In genomic region chr17:16980061-16980460, GRCh38 we compare ENCODE assay signal across 18 cellular contexts. TPM values are rescaled to one million over a fixed set of nuclear protein-coding genes. Genes with fewer than 3 reads are reported as not detected.
"Had no signal": no experiment of that assay in that cellular context is flagged by ENCODE, and none has a peak within 500 bp of the region (broad histone marks: within the 10 kb centered on the region; RNA-seq: fewer than 3 reads in every experiment).

No MANE protein-coding gene starts in this region.

- H3K9me3 ChIP-seq: lower lobe of right lung, ovary, right lobe of liver, vagina had no signal

- H3K4me1 ChIP-seq: lower lobe of right lung, right lobe of liver, vagina had no signal

- H3K4me3 ChIP-seq: cardiac muscle cell, dorsolateral prefrontal cortex, lower lobe of right lung, ovary, right lobe of liver, vagina had no signal

- H3K36me3 Mint-ChIP-seq: activated naive CD4-positive, alpha-beta T cell treated with anti-CD3 and anti-CD28 coated beads, Interleukin-2, amount 50 U/mL, for 72 hours had no signal

- DNase-seq: activated CD4-positive, alpha-beta memory T cell treated with anti-CD3 and anti-CD28 coated beads, Interleukin-2, amount 10 ng/mL, durations not matched to agents 7 days and 5 days; activated CD4-positive, alpha-beta T cell treated with anti-CD3 and anti-CD28 coated beads for 36 hours; activated gamma-delta T cell; activated T-cell treated with anti-CD3 and anti-CD28 coated beads, Interleukin-2, amount 50 U/mL, for 48 hours; dorsolateral prefrontal cortex; erythroblast; left cardiac atrium; lower lobe of right lung; midbrain; ovary; right lobe of liver; WERI-Rb-1 had no signal

- H3K36me3 ChIP-seq: cardiac muscle cell, lower lobe of right lung, ovary, right lobe of liver, vagina, WERI-Rb-1 had no signal

- H3K9me3 Mint-ChIP-seq: activated naive CD4-positive, alpha-beta T cell treated with anti-CD3 and anti-CD28 coated beads, Interleukin-2, amount 50 U/mL, for 72 hours; neural crest cell had no signal

- H3K4me3 Mint-ChIP-seq: activated CD4-positive, alpha-beta memory T cell treated with anti-CD3 and anti-CD28 coated beads, Interleukin-2, amount 10 ng/mL, durations not matched to agents 7 days and 5 days; activated CD4-positive, alpha-beta T cell treated with anti-CD3 and anti-CD28 coated beads for 36 hours; neural crest cell had no signal

- ATAC-seq: activated CD4-positive, alpha-beta T cell treated with anti-CD3 and anti-CD28 coated beads for 36 hours; activated naive CD4-positive, alpha-beta T cell treated with anti-CD3 and anti-CD28 coated beads, Interleukin-2, amount 50 U/mL, for 72 hours; left cardiac atrium; lower lobe of right lung had no signal

- H3K27me3 ChIP-seq: cardiac muscle cell, dorsolateral prefrontal cortex, ovary, right lobe of liver, vagina had no signal

- H3K27me3 Mint-ChIP-seq: activated CD4-positive, alpha-beta T cell treated with anti-CD3 and anti-CD28 coated beads for 36 hours had no signal

- H3K27ac ChIP-seq: cardiac muscle cell, dorsolateral prefrontal cortex, lower lobe of right lung, ovary, right lobe of liver, vagina, WERI-Rb-1 had no signal

- H3K4me1 Mint-ChIP-seq: neural crest cell had no signal

- H3K27ac Mint-ChIP-seq: activated CD4-positive, alpha-beta memory T cell treated with anti-CD3 and anti-CD28 coated beads, Interleukin-2, amount 10 ng/mL, durations not matched to agents 7 days and 5 days; activated CD4-positive, alpha-beta T cell treated with anti-CD3 and anti-CD28 coated beads for 36 hours; activated naive CD4-positive, alpha-beta T cell treated with anti-CD3 and anti-CD28 coated beads, Interleukin-2, amount 50 U/mL, for 72 hours had no signal

RNA-seq across cellular contexts. Expression of gene TNFRSF13B, which starts 8.1 kb away (rescaled TPM):
- total RNA-seq: activated CD4-positive, alpha-beta memory T cell treated with anti-CD3 and anti-CD28 coated beads, Interleukin-2, amount 10 ng/mL, durations not matched to agents 7 days and 5 days; activated CD4-positive, alpha-beta T cell treated with anti-CD3 and anti-CD28 coated beads for 36 hours; activated naive CD4-positive, alpha-beta T cell treated with anti-CD3 and anti-CD28 coated beads, Interleukin-2, amount 50 U/mL, for 72 hours; cardiac muscle cell; left cardiac atrium; myocyte; neural crest cell; ovary; pulmonary artery endothelial cell; vagina had no signal
- polyA plus RNA-seq: cardiac muscle cell had no signal
